7 cellular contexts compared by ENCODE assay signal in the genomic region with DNA sequence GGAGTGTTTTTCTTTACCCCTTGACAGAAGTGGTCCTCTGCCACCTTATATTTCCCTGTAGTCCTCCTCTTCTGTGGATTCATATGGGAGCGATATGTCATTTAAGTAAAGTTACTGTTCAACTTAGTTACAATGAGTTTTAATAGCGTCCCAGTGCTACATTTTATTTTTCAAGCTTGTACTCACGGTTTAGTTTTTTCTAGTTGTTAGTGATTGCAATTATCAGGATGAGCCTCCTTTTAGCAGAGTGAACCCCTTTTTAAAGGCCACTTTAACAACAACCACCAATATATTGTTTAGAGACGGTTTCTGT. TPM values are rescaled to one million over a fixed set of nuclear protein-coding genes. Genes with fewer than 3 reads are reported as not detected.
DNase-seq lines count a peak whose midpoint lies in the region; ATAC-seq, FAIRE-seq and TF ChIP-seq lines count a peak whose summit lies in the region.

No MANE protein-coding gene starts in this region.

- peaks cover 41% of the 10 kb centered on the region for H3K4me1 Mint-ChIP-seq in activated naive CD8-positive, alpha-beta T cell treated with anti-CD3 and anti-CD28 coated beads, Interleukin-2, amount 10 ng/mL, durations not matched to agents 7 days and 5 days

- H3K27me3 Mint-ChIP-seq in activated naive CD8-positive, alpha-beta T cell treated with anti-CD3 and anti-CD28 coated beads, Interleukin-2, amount 10 ng/mL, durations not matched to agents 7 days and 5 days = no peaks in the 10 kb centered on the region

- TF ChIP-seq CTCF in kidney (IDR thresholded peaks at IDR 0.05; ENCODE audit: borderline replicate concordance, extremely low read depth, insufficient read depth) (no peak), GM20000 (IDR thresholded peaks at IDR 0.05; ENCODE audit: extremely low read depth, missing control alignments) (no peak)

- no peaks in the 10 kb centered on the region for H3K9me3 ChIP-seq in HUES64 (ENCODE audit: insufficient read depth, low read depth, low read length)
- H3K9me3 ChIP-seq in kidney (ENCODE audit: control insufficient read depth in 1 of 2, low read length in 2 of 2) = no peaks in the 10 kb centered on the region
- H3K9me3 ChIP-seq in subcutaneous abdominal adipose tissue (ENCODE audit: control insufficient read depth in 5 of 5, low read length in 5 of 5) = no peaks in the 10 kb centered on the region

- H3K36me3 ChIP-seq in HUES64 (ENCODE audit: insufficient read depth, low read length) = peaks cover 46% of the 10 kb centered on the region
- H3K36me3 ChIP-seq in kidney (ENCODE audit: control insufficient read depth in 1 of 2, insufficient read depth in 2 of 2, low read length in 2 of 2) = no peaks in the 10 kb centered on the region
- H3K36me3 ChIP-seq in subcutaneous abdominal adipose tissue (ENCODE audit: control insufficient read depth in 5 of 5, insufficient read depth in 5 of 5, low read length in 5 of 5) = no peaks in the 10 kb centered on the region

- ATAC-seq in activated naive CD8-positive, alpha-beta T cell treated with anti-CD3 and anti-CD28 coated beads, Interleukin-2, amount 10 ng/mL, durations not matched to agents 7 days and 5 days (ENCODE audit: low read depth) = no peak

- no peak overlapping the region for H3K27ac ChIP-seq in HUES64 (ENCODE audit: low read depth, low read length)
- H3K27ac ChIP-seq in kidney (ENCODE audit: low read depth in 2 of 2, low read length in 2 of 2) = peak overlapping the region; percentile 98 to 99
- peak overlapping the region; percentile 99 for H3K27ac ChIP-seq in subcutaneous abdominal adipose tissue (ENCODE audit: low read depth, low read length)

- peak overlapping the region; percentile 100 for H3K4me3 Mint-ChIP-seq in activated naive CD8-positive, alpha-beta T cell treated with anti-CD3 and anti-CD28 coated beads, Interleukin-2, amount 10 ng/mL, durations not matched to agents 7 days and 5 days

- intact Hi-C loops in kidney (cut with DNase I) = no loop called here

- WGBS in HUES64 = no CpG with 5 or more reads among the region's 4 CpGs

- no peaks in the 10 kb centered on the region for H3K9me3 Mint-ChIP-seq in activated naive CD8-positive, alpha-beta T cell treated with anti-CD3 and anti-CD28 coated beads, Interleukin-2, amount 10 ng/mL, durations not matched to agents 7 days and 5 days

- peak overlapping the region; percentile 96 for H3K9ac ChIP-seq in HUES64 (ENCODE audit: low read depth, low read length)
- H3K9ac ChIP-seq in kidney (ENCODE audit: low read length in 2 of 2) = peak overlapping the region; percentile 88 to 100
- peak overlapping the region; percentile 69 to 100 (median 100) for H3K9ac ChIP-seq in subcutaneous abdominal adipose tissue (ENCODE audit: low read length in 5 of 5)

- no peak for DNase-seq in activated naive CD8-positive, alpha-beta T cell treated with anti-CD3 and anti-CD28 coated beads, Interleukin-2, amount 10 ng/mL, durations not matched to agents 7 days and 5 days
- DNase-seq in kidney (no peak), GM20000 (ENCODE audit: low spot score) (no peak), activated gamma-delta T cell treated with Interleukin-2 at 50 U/mL for 16 hours (no peak)
- no peak for DNase-seq in stimulated activated CD4-positive, alpha-beta T cell treated with anti-CD3 and anti-CD28 coated beads, Interleukin-4, amount 100 ng/mL, for 4 hours

- H3K27ac Mint-ChIP-seq in activated naive CD8-positive, alpha-beta T cell treated with anti-CD3 and anti-CD28 coated beads, Interleukin-2, amount 10 ng/mL, durations not matched to agents 7 days and 5 days = peak overlapping the region; percentile 100

- peaks cover 36% of the 10 kb centered on the region for H3K36me3 Mint-ChIP-seq in activated naive CD8-positive, alpha-beta T cell treated with anti-CD3 and anti-CD28 coated beads, Interleukin-2, amount 10 ng/mL, durations not matched to agents 7 days and 5 days

- H3K4me3 ChIP-seq in HUES64 (ENCODE audit: low read length) = peak overlapping the region; percentile 89
- peak overlapping the region; percentile 89 to 90 for H3K4me3 ChIP-seq in kidney (ENCODE audit: low read length in 2 of 2)
- peak overlapping the region; percentile 88 to 100 (median 100) for H3K4me3 ChIP-seq in subcutaneous abdominal adipose tissue (ENCODE audit: low read depth in 1 of 5, low read length in 5 of 5)

- POLR2A ChIA-PET in activated naive CD8-positive, alpha-beta T cell treated with anti-CD3 and anti-CD28 coated beads, Interleukin-2, amount 10 ng/mL, durations not matched to agents 7 days and 5 days (lab: Charles Lee) = interaction anchor here (0.6 to 5.4 kb wide), 7 partner anchors 10 to 257 kb away, joined by 3 to 82 read pairs (median 7); partner anchors contain the start of genes DDIAS and RAB30

- FAIRE-seq in kidney (lab: Jason Lieb, UNC) = no peak

- H3K27me3 ChIP-seq in HUES64 (ENCODE audit: insufficient read depth, low read length) (no peaks in the 10 kb centered on the region), subcutaneous abdominal adipose tissue (ENCODE audit: control insufficient read depth in 5 of 5, insufficient read depth in 4 of 5, low read length in 5 of 5) (peaks cover 0 to 3% (median 0%) of the 10 kb centered on the region in 5 donors)

- H3K4me1 ChIP-seq in HUES64 (ENCODE audit: insufficient read depth, low read length) (peaks cover 25% of the 10 kb centered on the region), kidney (ENCODE audit: control insufficient read depth in 1 of 2, insufficient read depth in 1 of 2, low read depth in 1 of 2, low read length in 2 of 2) (peaks cover 3 to 8% of the 10 kb centered on the region in 2 donors), subcutaneous abdominal adipose tissue (ENCODE audit: control insufficient read depth in 5 of 5, insufficient read depth in 5 of 5, low read length in 5 of 5) (peaks cover 3 to 50% (median 40%) of the 10 kb centered on the region in 5 donors)

RNA-seq across cellular contexts. Expression of gene PCF11, which starts 1.5 kb away (rescaled TPM):
- polyA plus RNA-seq in HUES64 (2013, experiment 1 of 2) = 31.5 TPM
- 30.2 TPM for polyA plus RNA-seq in HUES64 (2013, experiment 2 of 2)
- total RNA-seq in activated naive CD8-positive, alpha-beta T cell treated with anti-CD3 and anti-CD28 coated beads, Interleukin-2, amount 10 ng/mL, durations not matched to agents 7 days and 5 days = 100 to 1,000 TPM; 107 to 109 TPM
- 61.2 TPM for total RNA-seq in kidney
- 19.3 TPM for polyA plus RNA-seq in kidney (ENCODE audit: insufficient read depth, low read depth, low replicate concordance)

RNA-seq across cellular contexts. Expression of gene ANKRD42, which starts 35.1 kb away (rescaled TPM):
- 3.4 TPM for polyA plus RNA-seq in HUES64 (2013, experiment 1 of 2)
- polyA plus RNA-seq in HUES64 (2013, experiment 2 of 2) = 2.8 TPM
- total RNA-seq in activated naive CD8-positive, alpha-beta T cell treated with anti-CD3 and anti-CD28 coated beads, Interleukin-2, amount 10 ng/mL, durations not matched to agents 7 days and 5 days = 1 to 10 TPM; 6.2 to 7.4 TPM
- 22.5 TPM for total RNA-seq in kidney
- 12.1 TPM for polyA plus RNA-seq in kidney (ENCODE audit: insufficient read depth, low read depth, low replicate concordance)
